In genomic region chr17:68309066-68309670, GRCh38 we compare ENCODE assay signal across 2 cellular contexts. TPM values are rescaled to one million over a fixed set of nuclear protein-coding genes. Genes with fewer than 3 reads are reported as not detected.
"Had no signal": no experiment of that assay in that cellular context is flagged by ENCODE, and none has a peak within 500 bp of the region (broad histone marks: within the 10 kb centered on the region; RNA-seq: fewer than 3 reads in every experiment).

No MANE protein-coding gene starts in this region.

RNA-seq across cellular contexts. Expression of gene SLC16A6, which starts 18.2 kb away (rescaled TPM):
- total RNA-seq: ascending aorta had no signal
- polyA plus RNA-seq: cardiac muscle cell had no signal
